ENCODE assay signal across 7 cellular contexts in genomic region chr16:15025234-15025951, GRCh38. TPM values are rescaled to one million over a fixed set of nuclear protein-coding genes. Genes with fewer than 3 reads are reported as not detected.
DNase-seq lines count a peak whose midpoint lies in the region; ATAC-seq and TF ChIP-seq lines count a peak whose summit lies in the region.
"Not testable (repeated sequence)": the region's sequence is repeated elsewhere in the genome, so short reads cannot be mapped to it uniquely, and the experiment has no call there.

No MANE protein-coding gene starts in this region.

- intact Hi-C loops in Panc1 (cut with micrococcal nuclease; ENCODE audit: unreplicated experiment); left cardiac atrium (cut with DNase I): not testable (repeated sequence)

- not testable (repeated sequence) for TF ChIP-seq CTCF in Panc1 (IDR thresholded peaks at IDR 0.05); endothelial cell (IDR thresholded peaks at IDR 0.05; ENCODE audit: unreplicated experiment); mesothelial cell of epicardium (IDR thresholded peaks at IDR 0.05; ENCODE audit: unreplicated experiment)

- CTCF ChIA-PET in Panc1 (lab: Charles Lee), result not testable (repeated sequence)

- peak overlapping the region; percentile 79 for H3K27ac Mint-ChIP-seq in endothelial cell (ENCODE audit: unreplicated experiment)
- peak overlapping the region; percentile 68 for H3K27ac Mint-ChIP-seq in mesothelial cell of epicardium

- not testable (repeated sequence) for H3K9me3 ChIP-seq in Panc1 (ENCODE audit: control insufficient read depth, insufficient read depth, low read depth, low read length); skeletal muscle tissue (ENCODE audit: control insufficient read depth in 3 of 3, low read length in 3 of 3)

- not testable (repeated sequence) for H3K27me3 Mint-ChIP-seq in endothelial cell (ENCODE audit: unreplicated experiment); mesothelial cell of epicardium (ENCODE audit: low read depth)

- not testable (repeated sequence) for H3K36me3 ChIP-seq in Panc1 (ENCODE audit: control insufficient read depth, insufficient read depth, low read length)
- H3K36me3 ChIP-seq in skeletal muscle tissue (ENCODE audit: control insufficient read depth in 3 of 3, insufficient read depth in 3 of 3, low read length in 3 of 3), result peaks cover 15 to 21% (median 20%) of the 10 kb centered on the region in 3 donors

- in situ Hi-C loops in Panc1 (cut with HindIII; ENCODE audit: low pct_unique_long_range_greater_than_20kb, low sequenced_read_pairs), result not testable (repeated sequence)

- POLR2A ChIA-PET in Panc1 (lab: Charles Lee), result not testable (repeated sequence)

- H3K4me1 ChIP-seq in Panc1 (ENCODE audit: control insufficient read depth, insufficient read depth, low read length), result not testable (repeated sequence)
- peaks cover 24 to 40% (median 34%) of the 10 kb centered on the region in 3 donors for H3K4me1 ChIP-seq in skeletal muscle tissue (ENCODE audit: control insufficient read depth in 3 of 3, insufficient read depth in 3 of 3, low read length in 3 of 3)

- peak; percentile 45; the same call in 1 of the 2 replicates for ATAC-seq in Panc1
- peak; percentile 28 to 52 for ATAC-seq in left cardiac atrium

- H3K4me3 Mint-ChIP-seq in endothelial cell (ENCODE audit: unreplicated experiment), result peak overlapping the region; percentile 61
- not testable (repeated sequence) for H3K4me3 Mint-ChIP-seq in mesothelial cell of epicardium

- H3K9me3 Mint-ChIP-seq in endothelial cell (ENCODE audit: unreplicated experiment); mesothelial cell of epicardium: not testable (repeated sequence)

- peaks cover 16% of the 10 kb centered on the region for H3K4me1 Mint-ChIP-seq in endothelial cell (ENCODE audit: unreplicated experiment)
- H3K4me1 Mint-ChIP-seq in mesothelial cell of epicardium, result not testable (repeated sequence)

- H3K27ac ChIP-seq in Panc1 (ENCODE audit: low read length), result peak overlapping the region; percentile 20
- H3K27ac ChIP-seq in skeletal muscle tissue (ENCODE audit: low read depth, low read length), result peak overlapping the region; percentile 13

- not testable (repeated sequence) for H3K4me3 ChIP-seq in Panc1 (ENCODE audit: low read depth in 2 of 2, low read length in 2 of 2); skeletal muscle tissue (ENCODE audit: low read length in 3 of 3)

- H3K36me3 Mint-ChIP-seq in endothelial cell (ENCODE audit: low read depth, unreplicated experiment) (peaks cover 35% of the 10 kb centered on the region), mesothelial cell of epicardium (peaks cover 38% of the 10 kb centered on the region)

- BruUV-seq in Panc1 (replicated peaks; lab: Mats Ljungman, UMichigan), result TSS peak; percentile 29

- not testable (repeated sequence) for H3K9ac ChIP-seq in skeletal muscle tissue (ENCODE audit: low read depth in 1 of 3, low read length in 3 of 3)

- not testable (repeated sequence) for H3K27me3 ChIP-seq in Panc1 (ENCODE audit: control insufficient read depth, insufficient read depth, low read length); skeletal muscle tissue (ENCODE audit: control insufficient read depth in 3 of 3, insufficient read depth in 3 of 3, low read length in 3 of 3)

- DNase-seq in EL, result peak; percentile 81
- not testable (repeated sequence) for DNase-seq in Panc1 (ENCODE audit: low read depth, low spot score); endothelial cell (ENCODE audit: low spot score); left cardiac atrium; mesothelial cell of epicardium (ENCODE audit: low spot score in 2 of 2, unreplicated experiment in 2 of 2)
- DNase-seq in amniotic epithelial cell (ENCODE audit: low read depth), result peak; percentile 87

RNA-seq across cellular contexts. Expression of gene NTAN1, which starts 30.5 kb away (rescaled TPM):
- 71.5 TPM for total RNA-seq in Panc1 (2021; ENCODE audit: unreplicated experiment)
- polyA plus RNA-seq in Panc1 (2012; ENCODE audit: insufficient read length), result 52.9 TPM
- 86.8 TPM for total RNA-seq in endothelial cell (ENCODE audit: unreplicated experiment)
- 10 to 100 TPM; 25.8 to 30.4 TPM for total RNA-seq in left cardiac atrium
- total RNA-seq in mesothelial cell of epicardium, result 22.1 to 23.3 TPM (median 22.8 TPM) in 3 replicates
- 39.7 TPM for total RNA-seq in skeletal muscle tissue

RNA-seq across cellular contexts. Expression of gene PDXDC1, which starts 50.6 kb away (rescaled TPM):
- total RNA-seq in Panc1 (2021; ENCODE audit: unreplicated experiment) (103 TPM), endothelial cell (ENCODE audit: unreplicated experiment) (54.8 TPM), left cardiac atrium (100 to 1,000 TPM in 1 of 2 donors, 10 to 100 TPM in 1; 73.8 to 103 TPM), mesothelial cell of epicardium (108 to 115 TPM (median 111 TPM) in 3 replicates), skeletal muscle tissue (36.0 TPM)
- 73.7 TPM for polyA plus RNA-seq in Panc1 (2012; ENCODE audit: insufficient read length)
